In the genomic region with DNA sequence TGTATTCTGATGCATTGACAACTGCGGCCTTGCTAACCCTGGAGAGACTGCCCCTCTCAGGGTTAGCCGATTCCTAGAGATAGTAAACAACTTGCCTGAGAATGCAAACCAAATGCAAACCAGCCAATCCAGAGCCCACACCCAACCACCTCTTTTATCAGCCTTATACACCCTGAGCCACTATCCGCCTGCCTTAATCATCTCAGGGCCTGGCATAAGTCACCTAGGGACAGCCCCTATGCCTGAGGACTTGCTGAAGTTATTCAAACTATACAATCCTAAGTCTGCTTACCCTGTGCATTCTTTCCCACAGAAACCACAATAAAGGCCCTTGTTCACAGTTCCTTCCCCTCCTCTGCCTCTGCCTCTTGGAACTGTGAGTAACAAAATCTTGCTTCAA, we compare ENCODE assay signal across 1 cellular context.
TF ChIP-seq lines count a peak whose summit lies in the region.

No MANE protein-coding gene starts in this region.

TF ChIP-seq in K562, 482 proteins besides CTCF, POLR2A, EP300 and RAD21 (continued from another document):
- TF ChIP-seq, protein P1, sequence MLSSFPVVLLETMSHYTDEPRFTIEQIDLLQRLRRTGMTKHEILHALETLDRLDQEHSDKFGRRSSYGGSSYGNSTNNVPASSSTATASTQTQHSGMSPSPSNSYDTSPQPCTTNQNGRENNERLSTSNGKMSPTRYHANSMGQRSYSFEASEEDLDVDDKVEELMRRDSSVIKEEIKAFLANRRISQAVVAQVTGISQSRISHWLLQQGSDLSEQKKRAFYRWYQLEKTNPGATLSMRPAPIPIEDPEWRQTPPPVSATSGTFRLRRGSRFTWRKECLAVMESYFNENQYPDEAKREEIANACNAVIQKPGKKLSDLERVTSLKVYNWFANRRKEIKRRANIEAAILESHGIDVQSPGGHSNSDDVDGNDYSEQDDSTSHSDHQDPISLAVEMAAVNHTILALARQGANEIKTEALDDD (IDR thresholded peaks at IDR 0.05): peak; percentile 54; the same call in 1 of the 2 replicates
- TF ChIP-seq RBM34 (IDR thresholded peaks at IDR 0.05; ENCODE audit: borderline replicate concordance, insufficient read depth, low read length): no peak
- no peak for TF ChIP-seq TAF15 (IDR thresholded peaks at IDR 0.05; ENCODE audit: low read depth, low read length)
- TF ChIP-seq ASH1L (IDR thresholded peaks at IDR 0.05; ENCODE audit: borderline replicate concordance, low read depth, partially characterized antibody): no peak
- TF ChIP-seq POLR2B (IDR thresholded peaks at IDR 0.05; ENCODE audit: low read depth, partially characterized antibody): no peak
- TF ChIP-seq ZNF57 (CRISPR knock-in tag; IDR thresholded peaks at IDR 0.05): no peak
- TF ChIP-seq CBFA2T2 (conservative IDR thresholded peaks at IDR 0.05): peak; percentile 48
- no peak for TF ChIP-seq CBX2 (IDR thresholded peaks at IDR 0.05; ENCODE audit: insufficient read depth, low read length, poor library complexity, severe bottlenecking)
- no peak for TF ChIP-seq ZZZ3 (IDR thresholded peaks at IDR 0.05)
- TF ChIP-seq ARNT (IDR thresholded peaks at IDR 0.05): no peak
- no peak for TF ChIP-seq NFATC3 (IDR thresholded peaks at IDR 0.05)
- no peak for TF ChIP-seq U2AF2 (optimal IDR thresholded peaks at IDR 0.05; ENCODE audit: low read depth, low read length)
- TF ChIP-seq GABPB1 (CRISPR knock-in tag; IDR thresholded peaks at IDR 0.05): no peak
- TF ChIP-seq KLF1 (tag; IDR thresholded peaks at IDR 0.05): no peak
- no peak for TF ChIP-seq SMC3 (conservative IDR thresholded peaks at IDR 0.05; ENCODE audit: insufficient read depth, low read depth, low read length)
- TF ChIP-seq ZNF175 (CRISPR knock-in tag; IDR thresholded peaks at IDR 0.05; ENCODE audit: low read depth): no peak
- no peak for TF ChIP-seq CBX3 (IDR thresholded peaks at IDR 0.05; ENCODE audit: borderline replicate concordance in 1 of 2, low read length in 2 of 2)
- TF ChIP-seq, protein P2, sequence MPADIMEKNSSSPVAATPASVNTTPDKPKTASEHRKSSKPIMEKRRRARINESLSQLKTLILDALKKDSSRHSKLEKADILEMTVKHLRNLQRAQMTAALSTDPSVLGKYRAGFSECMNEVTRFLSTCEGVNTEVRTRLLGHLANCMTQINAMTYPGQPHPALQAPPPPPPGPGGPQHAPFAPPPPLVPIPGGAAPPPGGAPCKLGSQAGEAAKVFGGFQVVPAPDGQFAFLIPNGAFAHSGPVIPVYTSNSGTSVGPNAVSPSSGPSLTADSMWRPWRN (IDR thresholded peaks at IDR 0.05; ENCODE audit: low read depth): no peak
- peak; percentile 3 for TF ChIP-seq MEIS2 (IDR thresholded peaks at IDR 0.05; ENCODE audit: partially characterized antibody)
- TF ChIP-seq PCBP1 (IDR thresholded peaks at IDR 0.05; ENCODE audit: low read depth, low read length, poor library complexity, severe bottlenecking): no peak
- no peak for TF ChIP-seq FOXM1 (IDR thresholded peaks at IDR 0.05; ENCODE audit: low read depth)
- no peak for TF ChIP-seq FOXM1 (CRISPR knock-in tag; IDR thresholded peaks at IDR 0.05; ENCODE audit: low read depth)
- TF ChIP-seq TRIM28 (IDR thresholded peaks at IDR 0.05): no peak
- TF ChIP-seq TAF1 (IDR thresholded peaks at IDR 0.05; ENCODE audit: control insufficient read depth, extremely low read depth, insufficient read depth, low read length, severe bottlenecking): no peak
- TF ChIP-seq, protein P3, sequence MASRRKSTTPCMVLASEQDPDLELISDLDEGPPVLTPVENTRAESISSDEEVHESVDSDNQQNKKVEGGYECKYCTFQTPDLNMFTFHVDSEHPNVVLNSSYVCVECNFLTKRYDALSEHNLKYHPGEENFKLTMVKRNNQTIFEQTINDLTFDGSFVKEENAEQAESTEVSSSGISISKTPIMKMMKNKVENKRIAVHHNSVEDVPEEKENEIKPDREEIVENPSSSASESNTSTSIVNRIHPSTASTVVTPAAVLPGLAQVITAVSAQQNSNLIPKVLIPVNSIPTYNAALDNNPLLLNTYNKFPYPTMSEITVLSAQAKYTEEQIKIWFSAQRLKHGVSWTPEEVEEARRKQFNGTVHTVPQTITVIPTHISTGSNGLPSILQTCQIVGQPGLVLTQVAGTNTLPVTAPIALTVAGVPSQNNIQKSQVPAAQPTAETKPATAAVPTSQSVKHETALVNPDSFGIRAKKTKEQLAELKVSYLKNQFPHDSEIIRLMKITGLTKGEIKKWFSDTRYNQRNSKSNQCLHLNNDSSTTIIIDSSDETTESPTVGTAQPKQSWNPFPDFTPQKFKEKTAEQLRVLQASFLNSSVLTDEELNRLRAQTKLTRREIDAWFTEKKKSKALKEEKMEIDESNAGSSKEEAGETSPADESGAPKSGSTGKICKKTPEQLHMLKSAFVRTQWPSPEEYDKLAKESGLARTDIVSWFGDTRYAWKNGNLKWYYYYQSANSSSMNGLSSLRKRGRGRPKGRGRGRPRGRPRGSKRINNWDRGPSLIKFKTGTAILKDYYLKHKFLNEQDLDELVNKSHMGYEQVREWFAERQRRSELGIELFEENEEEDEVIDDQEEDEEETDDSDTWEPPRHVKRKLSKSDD (conservative IDR thresholded peaks at IDR 0.05; ENCODE audit: low read length): no peak
- TF ChIP-seq SRSF1 (IDR thresholded peaks at IDR 0.05; ENCODE audit: low read depth, low read length): no peak
- TF ChIP-seq POU5F1 (IDR thresholded peaks at IDR 0.05; ENCODE audit: borderline replicate concordance, low read depth, low read length, partially characterized antibody): no peak
- no peak for TF ChIP-seq ZNF696 (CRISPR knock-in tag; conservative IDR thresholded peaks at IDR 0.05)
- TF ChIP-seq PYGO2 (tag; IDR thresholded peaks at IDR 0.05): no peak
- TF ChIP-seq CHD4 (IDR thresholded peaks at IDR 0.05; ENCODE audit: insufficient read depth, insufficient replicate concordance, low read depth, low read length, poor library complexity, severe bottlenecking): no peak
- no peak for TF ChIP-seq BACH1 (tag; IDR thresholded peaks at IDR 0.05)
